ENCODE assay signal across 11 cellular contexts in genomic region chr1:6465461-6466005, GRCh38. TPM values are rescaled to one million over a fixed set of nuclear protein-coding genes. Genes with fewer than 3 reads are reported as not detected.
DNase-seq lines count a peak whose midpoint lies in the region; ATAC-seq lines count a peak whose summit lies in the region.
"Had no signal": no experiment of that assay in that cellular context is flagged by ENCODE, and none has a peak within 500 bp of the region (broad histone marks: within the 10 kb centered on the region; RNA-seq: fewer than 3 reads in every experiment).

No MANE protein-coding gene starts in this region.

- H3K4me1 Mint-ChIP-seq in activated T-helper 2 cell treated with anti-CD3 and anti-CD28 coated beads, Interferon-gamma antibody, Interleukin-2, Interleukin-4, amounts not matched to agents 10 μg/mL and 5 μg/mL and 100 μg/mL, durations not matched to agents 14 hours and 24 hours and 36 hours (ENCODE audit: low read depth), result peaks cover 27% of the 10 kb centered on the region
- H3K4me1 Mint-ChIP-seq in memory B cell, result peaks cover 3% of the 10 kb centered on the region
- H3K4me1 Mint-ChIP-seq: mesothelial cell of epicardium had no signal

- no peaks in the 10 kb centered on the region for H3K9me3 Mint-ChIP-seq in activated T-helper 2 cell treated with anti-CD3 and anti-CD28 coated beads, Interferon-gamma antibody, Interleukin-2, Interleukin-4, amounts not matched to agents 10 μg/mL and 5 μg/mL and 100 μg/mL, durations not matched to agents 14 hours and 24 hours and 36 hours
- no peaks in the 10 kb centered on the region for H3K9me3 Mint-ChIP-seq in memory B cell
- H3K9me3 Mint-ChIP-seq: H9, mesothelial cell of epicardium had no signal

- H3K4me3 Mint-ChIP-seq in activated T-helper 2 cell treated with anti-CD3 and anti-CD28 coated beads, Interferon-gamma antibody, Interleukin-2, Interleukin-4, amounts not matched to agents 10 μg/mL and 5 μg/mL and 100 μg/mL, durations not matched to agents 14 hours and 24 hours and 36 hours (ENCODE audit: low read depth), result peak overlapping the region; percentile 93
- H3K4me3 Mint-ChIP-seq in memory B cell, result peak overlapping the region; percentile 34
- H3K4me3 Mint-ChIP-seq: H9, mesothelial cell of epicardium had no signal

- intact Hi-C loops in activated T-helper 2 cell treated with anti-CD3 and anti-CD28 coated beads, Interferon-gamma antibody, Interleukin-2, Interleukin-4, amounts not matched to agents 10 μg/mL and 5 μg/mL and 100 μg/mL, durations not matched to agents 14 hours and 24 hours and 36 hours (cut with micrococcal nuclease), result no loop called here

- DNase-seq in activated gamma-delta T cell treated with Interleukin-2 at 50 U/mL for 16 hours (peak; percentile 41), activated gamma-delta T cell (lab: John Stamatoyannopoulos, UW) (no peak), memory B cell (ENCODE audit: low spot score in 2 of 2) (no peak), SIG-M5 (lab: John Stamatoyannopoulos, UW) (no peak), NCI-H1694 treated with DMSO at 0.1 percent for 48 hours (lab: John Stamatoyannopoulos, UW) (no peak), NCI-H748 (lab: John Stamatoyannopoulos, UW; ENCODE audit: unreplicated experiment) (no peak), NCI-H2227 (lab: John Stamatoyannopoulos, UW; ENCODE audit: unreplicated experiment) (no peak)
- peak; percentile 21 for DNase-seq in activated T-helper 2 cell treated with anti-CD3 and anti-CD28 coated beads, Interferon-gamma antibody, Interleukin-2, Interleukin-4, amounts not matched to agents 10 μg/mL and 5 μg/mL and 100 μg/mL, durations not matched to agents 14 hours and 24 hours and 36 hours (ENCODE audit: low spot score)
- DNase-seq: NCI-H2227 treated with DMSO at 0.1 percent for 48 hours had no signal

- ATAC-seq in memory B cell (ENCODE audit: low read depth), result no peak

- no peaks in the 10 kb centered on the region for H3K27me3 Mint-ChIP-seq in activated T-helper 2 cell treated with anti-CD3 and anti-CD28 coated beads, Interferon-gamma antibody, Interleukin-2, Interleukin-4, amounts not matched to agents 10 μg/mL and 5 μg/mL and 100 μg/mL, durations not matched to agents 14 hours and 24 hours and 36 hours (ENCODE audit: low read depth)
- peaks cover 25% of the 10 kb centered on the region for H3K27me3 Mint-ChIP-seq in memory B cell

- H3K27ac Mint-ChIP-seq in activated T-helper 2 cell treated with anti-CD3 and anti-CD28 coated beads, Interferon-gamma antibody, Interleukin-2, Interleukin-4, amounts not matched to agents 10 μg/mL and 5 μg/mL and 100 μg/mL, durations not matched to agents 14 hours and 24 hours and 36 hours, result peak overlapping the region; percentile 77
- H3K27ac Mint-ChIP-seq in memory B cell, result no peak overlapping the region
- H3K27ac Mint-ChIP-seq: mesothelial cell of epicardium had no signal

- peaks cover 41% of the 10 kb centered on the region for H3K36me3 Mint-ChIP-seq in activated T-helper 2 cell treated with anti-CD3 and anti-CD28 coated beads, Interferon-gamma antibody, Interleukin-2, Interleukin-4, amounts not matched to agents 10 μg/mL and 5 μg/mL and 100 μg/mL, durations not matched to agents 14 hours and 24 hours and 36 hours (ENCODE audit: low read depth)
- no peaks in the 10 kb centered on the region for H3K36me3 Mint-ChIP-seq in memory B cell

RNA-seq across cellular contexts. Expression of gene TNFRSF25, which starts 0.4 kb away (rescaled TPM):
- total RNA-seq in activated T-helper 2 cell treated with anti-CD3 and anti-CD28 coated beads, Interferon-gamma antibody, Interleukin-2, Interleukin-4, amounts not matched to agents 10 μg/mL and 5 μg/mL and 100 μg/mL, durations not matched to agents 14 hours and 24 hours and 36 hours, result 88.0 and 89.7 TPM in 2 replicates

RNA-seq across cellular contexts. Expression of gene PLEKHG5, which starts 25.9 kb away (rescaled TPM):
- 1.1 and 1.6 TPM in 2 replicates for total RNA-seq in activated T-helper 2 cell treated with anti-CD3 and anti-CD28 coated beads, Interferon-gamma antibody, Interleukin-2, Interleukin-4, amounts not matched to agents 10 μg/mL and 5 μg/mL and 100 μg/mL, durations not matched to agents 14 hours and 24 hours and 36 hours

RNA-seq across cellular contexts. Expression of gene ESPN, which starts 41.0 kb away (rescaled TPM):
- 0.87 and 1.0 TPM in 2 replicates for total RNA-seq in activated T-helper 2 cell treated with anti-CD3 and anti-CD28 coated beads, Interferon-gamma antibody, Interleukin-2, Interleukin-4, amounts not matched to agents 10 μg/mL and 5 μg/mL and 100 μg/mL, durations not matched to agents 14 hours and 24 hours and 36 hours

RNA-seq across cellular contexts. Expression of gene HES2, which starts 45.8 kb away (rescaled TPM):
- total RNA-seq in activated T-helper 2 cell treated with anti-CD3 and anti-CD28 coated beads, Interferon-gamma antibody, Interleukin-2, Interleukin-4, amounts not matched to agents 10 μg/mL and 5 μg/mL and 100 μg/mL, durations not matched to agents 14 hours and 24 hours and 36 hours, result 0.21 and 0.51 TPM in 2 replicates

Comparison
In these comparisons a context has a peak if more than half of its experiments do, and no peak if none do; other contexts are left out.
1. DNase-seq: peak in activated gamma-delta T cell treated with Interleukin-2 at 50 U/mL for 16 hours (single experiment) and activated T-helper 2 cell treated with anti-CD3 and anti-CD28 coated beads, Interferon-gamma antibody, Interleukin-2, Interleukin-4, amounts not matched to agents 10 μg/mL and 5 μg/mL and 100 μg/mL, durations not matched to agents 14 hours and 24 hours and 36 hours (single experiment); none in activated gamma-delta T cell (single experiment), memory B cell (0 of 2), SIG-M5 (single experiment), NCI-H1694 treated with DMSO at 0.1 percent for 48 hours (single experiment), NCI-H748 (single experiment) and NCI-H2227 (single experiment).